Comparison of ENCODE assay signal across 17 cellular contexts in the genomic region with DNA sequence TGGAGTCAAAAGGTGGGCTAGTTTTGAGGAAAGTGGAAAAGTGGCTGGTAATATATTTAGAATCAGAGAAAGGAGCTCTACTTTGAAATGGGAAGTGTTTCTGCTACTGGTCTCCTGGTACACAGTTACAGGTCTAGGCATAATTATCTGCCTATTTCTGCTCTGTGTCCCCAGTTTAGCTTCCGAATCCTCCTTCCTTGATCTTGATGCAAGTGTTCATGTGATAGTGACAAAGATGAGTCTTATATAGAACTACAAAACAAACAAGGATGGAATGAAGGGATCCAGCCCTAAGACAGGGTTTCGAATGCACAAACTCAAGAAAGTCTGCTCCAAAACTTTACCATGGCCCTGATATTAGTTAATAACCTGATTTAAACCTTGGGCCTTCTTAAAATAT.
DNase-seq lines count a peak whose midpoint lies in the region; ATAC-seq and TF ChIP-seq lines count a peak whose summit lies in the region.
"Had no signal": no experiment of that assay in that cellular context is flagged by ENCODE, and none has a peak within 500 bp of the region (broad histone marks: within the 10 kb centered on the region; RNA-seq: fewer than 3 reads in every experiment).

No MANE protein-coding gene starts in this region.

- ATAC-seq in left cardiac atrium (peak; percentile 14 to 19), WTC11 (no peak)
- peak; percentile 20 for ATAC-seq in stimulated activated naive CD8-positive, alpha-beta T cell treated with anti-CD3 and anti-CD28 coated beads, Interleukin-15, amount 100 ng/mL, for 72 hours
- ATAC-seq: sciatic nerve had no signal

- intact Hi-C loops in activated T-helper 1 cell treated with anti-CD3 and anti-CD28 coated beads, Interleukin-12 subunit alpha, Interleukin-12 subunit beta, Interleukin-2, Interleukin-4 antibody, amounts not matched to agents 30 ng/mL and 10 ng/mL and 1 ng/mL, durations not matched to agents 14 hours and 24 hours and 36 hours (cut with micrococcal nuclease), result loop anchor here (5.0 kb wide), 1 partner anchor 141 kb away; no protein-coding TSS in a partner anchor
- intact Hi-C loops in left cardiac atrium (cut with DNase I), result no loop called here

- H3K36me3 Mint-ChIP-seq in activated naive CD4-positive, alpha-beta T cell treated with anti-CD3 and anti-CD28 coated beads, Interleukin-2, amount 50 U/mL, for 24 hours, result peaks cover 54% of the 10 kb centered on the region
- H3K36me3 Mint-ChIP-seq in activated T-helper 1 cell treated with anti-CD3 and anti-CD28 coated beads, Interleukin-12 subunit alpha, Interleukin-12 subunit beta, Interleukin-2, Interleukin-4 antibody, amounts not matched to agents 30 ng/mL and 10 ng/mL and 1 ng/mL, durations not matched to agents 14 hours and 24 hours and 36 hours (ENCODE audit: low read depth), result peaks cover 12% of the 10 kb centered on the region
- H3K36me3 Mint-ChIP-seq in WTC11, result no peaks in the 10 kb centered on the region
- H3K36me3 Mint-ChIP-seq: neural progenitor cell had no signal

- H3K4me1 Mint-ChIP-seq in activated naive CD4-positive, alpha-beta T cell treated with anti-CD3 and anti-CD28 coated beads, Interleukin-2, amount 50 U/mL, for 24 hours, result peaks cover 94% of the 10 kb centered on the region
- H3K4me1 Mint-ChIP-seq in activated T-helper 1 cell treated with anti-CD3 and anti-CD28 coated beads, Interleukin-12 subunit alpha, Interleukin-12 subunit beta, Interleukin-2, Interleukin-4 antibody, amounts not matched to agents 30 ng/mL and 10 ng/mL and 1 ng/mL, durations not matched to agents 14 hours and 24 hours and 36 hours (ENCODE audit: low read depth), result peaks cover 43% of the 10 kb centered on the region
- peaks cover 63% of the 10 kb centered on the region for H3K4me1 Mint-ChIP-seq in stimulated activated naive CD8-positive, alpha-beta T cell treated with anti-CD3 and anti-CD28 coated beads, Interleukin-15, amount 100 ng/mL, for 72 hours
- H3K4me1 Mint-ChIP-seq in WTC11, result peaks cover 30% of the 10 kb centered on the region
- H3K4me1 Mint-ChIP-seq: B cell had no signal

- H3K4me3 Mint-ChIP-seq in activated naive CD4-positive, alpha-beta T cell treated with anti-CD3 and anti-CD28 coated beads, Interleukin-2, amount 50 U/mL, for 24 hours, result peak overlapping the region; percentile 72
- no peak overlapping the region for H3K4me3 Mint-ChIP-seq in activated T-helper 1 cell treated with anti-CD3 and anti-CD28 coated beads, Interleukin-12 subunit alpha, Interleukin-12 subunit beta, Interleukin-2, Interleukin-4 antibody, amounts not matched to agents 30 ng/mL and 10 ng/mL and 1 ng/mL, durations not matched to agents 14 hours and 24 hours and 36 hours
- peak overlapping the region; percentile 32 to 44 for H3K4me3 Mint-ChIP-seq in stimulated activated naive CD8-positive, alpha-beta T cell treated with anti-CD3 and anti-CD28 coated beads, Interleukin-15, amount 100 ng/mL, for 72 hours
- H3K4me3 Mint-ChIP-seq in WTC11, result no peak overlapping the region
- H3K4me3 Mint-ChIP-seq: B cell, neural progenitor cell had no signal

- TF ChIP-seq CTCF in WTC11 (IDR thresholded peaks at IDR 0.05), result no peak

- POLR2A ChIA-PET in WTC11 (lab: Charles Lee), result no interaction called here

- CTCF ChIA-PET in WTC11 (lab: Charles Lee), result no interaction called here

- no peaks in the 10 kb centered on the region for H3K9me3 Mint-ChIP-seq in activated naive CD4-positive, alpha-beta T cell treated with anti-CD3 and anti-CD28 coated beads, Interleukin-2, amount 50 U/mL, for 24 hours
- no peaks in the 10 kb centered on the region for H3K9me3 Mint-ChIP-seq in activated T-helper 1 cell treated with anti-CD3 and anti-CD28 coated beads, Interleukin-12 subunit alpha, Interleukin-12 subunit beta, Interleukin-2, Interleukin-4 antibody, amounts not matched to agents 30 ng/mL and 10 ng/mL and 1 ng/mL, durations not matched to agents 14 hours and 24 hours and 36 hours
- H3K9me3 Mint-ChIP-seq in stimulated activated naive CD8-positive, alpha-beta T cell treated with anti-CD3 and anti-CD28 coated beads, Interleukin-15, amount 100 ng/mL, for 72 hours, result no peaks in the 10 kb centered on the region
- no peaks in the 10 kb centered on the region for H3K9me3 Mint-ChIP-seq in WTC11
- H3K9me3 Mint-ChIP-seq: activated T-cell treated with anti-CD3 and anti-CD28 coated beads, Interleukin-2, amount 50 U/mL, for 4 hours; neural progenitor cell had no signal

- no peaks in the 10 kb centered on the region for H3K27me3 Mint-ChIP-seq in activated naive CD4-positive, alpha-beta T cell treated with anti-CD3 and anti-CD28 coated beads, Interleukin-2, amount 50 U/mL, for 24 hours
- no peaks in the 10 kb centered on the region for H3K27me3 Mint-ChIP-seq in activated T-helper 1 cell treated with anti-CD3 and anti-CD28 coated beads, Interleukin-12 subunit alpha, Interleukin-12 subunit beta, Interleukin-2, Interleukin-4 antibody, amounts not matched to agents 30 ng/mL and 10 ng/mL and 1 ng/mL, durations not matched to agents 14 hours and 24 hours and 36 hours (ENCODE audit: insufficient read depth)
- H3K27me3 Mint-ChIP-seq in stimulated activated naive CD8-positive, alpha-beta T cell treated with anti-CD3 and anti-CD28 coated beads, Interleukin-15, amount 100 ng/mL, for 72 hours, result no peaks in the 10 kb centered on the region
- H3K27me3 Mint-ChIP-seq in WTC11 (ENCODE audit: low read depth), result no peaks in the 10 kb centered on the region
- H3K27me3 Mint-ChIP-seq: B cell had no signal

- DNase-seq in activated naive CD4-positive, alpha-beta T cell treated with Interleukin-2 at 50 U/mL for 16 hours, result no peak
- DNase-seq in activated T-helper 1 cell treated with anti-CD3 and anti-CD28 coated beads, Interleukin-12 subunit alpha, Interleukin-12 subunit beta, Interleukin-2, Interleukin-4 antibody, amounts not matched to agents 30 ng/mL and 10 ng/mL and 1 ng/mL, durations not matched to agents 14 hours and 24 hours and 36 hours (ENCODE audit: low spot score), result no peak
- DNase-seq in left cardiac atrium (no peak), WTC11 (ENCODE audit: low spot score) (no peak), kidney glomerular epithelial cell (lab: John Stamatoyannopoulos, UW) (no peak), Ammon's horn (ENCODE audit: low spot score) (no peak)
- DNase-seq in stimulated activated naive CD8-positive, alpha-beta T cell treated with anti-CD3 and anti-CD28 coated beads, Interleukin-15, amount 100 ng/mL, for 72 hours, result no peak
- DNase-seq: activated T-cell treated with anti-CD3 and anti-CD28 coated beads, Interleukin-2, amount 50 U/mL, for 4 hours; effector CD8-positive, alpha-beta T cell; H7; NCI-H1092 treated with DMSO at 0.1 percent for 48 hours; NCI-H345; stomach had no signal

- H3K27ac Mint-ChIP-seq in activated naive CD4-positive, alpha-beta T cell treated with anti-CD3 and anti-CD28 coated beads, Interleukin-2, amount 50 U/mL, for 24 hours, result peak overlapping the region; percentile 97
- H3K27ac Mint-ChIP-seq in activated T-helper 1 cell treated with anti-CD3 and anti-CD28 coated beads, Interleukin-12 subunit alpha, Interleukin-12 subunit beta, Interleukin-2, Interleukin-4 antibody, amounts not matched to agents 30 ng/mL and 10 ng/mL and 1 ng/mL, durations not matched to agents 14 hours and 24 hours and 36 hours, result peak overlapping the region; percentile 25
- H3K27ac Mint-ChIP-seq in stimulated activated naive CD8-positive, alpha-beta T cell treated with anti-CD3 and anti-CD28 coated beads, Interleukin-15, amount 100 ng/mL, for 72 hours, result peak overlapping the region; percentile 73 to 90
- no peak overlapping the region for H3K27ac Mint-ChIP-seq in WTC11
- H3K27ac Mint-ChIP-seq: B cell, neural progenitor cell had no signal

TF ChIP-seq in WTC11, 78 proteins besides CTCF, POLR2A, EP300 and RAD21:
- TF ChIP-seq SMAD4 (CRISPR knock-in tag; IDR thresholded peaks at IDR 0.05) (no peak), ZNF263 (CRISPR knock-in tag; IDR thresholded peaks at IDR 0.05; ENCODE audit: low read depth) (no peak), TCF7 (CRISPR knock-in tag; IDR thresholded peaks at IDR 0.05; ENCODE audit: low read depth) (no peak), NR2C2 (CRISPR knock-in tag; IDR thresholded peaks at IDR 0.05) (no peak), ESRRA (CRISPR knock-in tag; IDR thresholded peaks at IDR 0.05; ENCODE audit: borderline replicate concordance) (no peak)
- TF ChIP-seq, protein P1, sequence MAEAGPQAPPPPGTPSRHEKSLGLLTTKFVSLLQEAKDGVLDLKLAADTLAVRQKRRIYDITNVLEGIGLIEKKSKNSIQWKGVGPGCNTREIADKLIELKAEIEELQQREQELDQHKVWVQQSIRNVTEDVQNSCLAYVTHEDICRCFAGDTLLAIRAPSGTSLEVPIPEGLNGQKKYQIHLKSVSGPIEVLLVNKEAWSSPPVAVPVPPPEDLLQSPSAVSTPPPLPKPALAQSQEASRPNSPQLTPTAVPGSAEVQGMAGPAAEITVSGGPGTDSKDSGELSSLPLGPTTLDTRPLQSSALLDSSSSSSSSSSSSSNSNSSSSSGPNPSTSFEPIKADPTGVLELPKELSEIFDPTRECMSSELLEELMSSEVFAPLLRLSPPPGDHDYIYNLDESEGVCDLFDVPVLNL (CRISPR knock-in tag; IDR thresholded peaks at IDR 0.05; ENCODE audit: borderline replicate concordance, low read depth), result no peak

Comparison
In these comparisons a context has a peak if more than half of its experiments do, and no peak if none do; other contexts are left out.
1. H3K4me3 Mint-ChIP-seq: peak in activated naive CD4-positive, alpha-beta T cell treated with anti-CD3 and anti-CD28 coated beads, Interleukin-2, amount 50 U/mL, for 24 hours (single experiment) and stimulated activated naive CD8-positive, alpha-beta T cell treated with anti-CD3 and anti-CD28 coated beads, Interleukin-15, amount 100 ng/mL, for 72 hours (2 of 2); none in activated T-helper 1 cell treated with anti-CD3 and anti-CD28 coated beads, Interleukin-12 subunit alpha, Interleukin-12 subunit beta, Interleukin-2, Interleukin-4 antibody, amounts not matched to agents 30 ng/mL and 10 ng/mL and 1 ng/mL, durations not matched to agents 14 hours and 24 hours and 36 hours (single experiment) and WTC11 (single experiment).